In genomic region chr2:69828913-69829242, GRCh38 we compare ENCODE assay signal across 8 cellular contexts. TPM values are rescaled to one million over a fixed set of nuclear protein-coding genes. Genes with fewer than 3 reads are reported as not detected.
A peak's percentile ranks its signal among the peaks of the same experiment; 100 is the strongest.
DNase-seq lines count a peak whose midpoint lies in the region; ATAC-seq and TF ChIP-seq lines count a peak whose summit lies in the region.

No MANE protein-coding gene starts in this region.

- H3K4me1 ChIP-seq in right atrium auricular region, result peaks cover 0 to 19% of the 10 kb centered on the region in 2 donors
- peaks cover 0 to 32% (median 11%) of the 10 kb centered on the region in 3 donors for H3K4me1 ChIP-seq in gastroesophageal sphincter
- H3K4me1 ChIP-seq in spleen, result peaks cover 15 to 48% (median 40%) of the 10 kb centered on the region in 6 donors

- DNase-seq in right atrium auricular region (ENCODE audit: low spot score) (no peak), left ventricle myocardium superior (no peak), spleen (no peak), NCI-H510A treated with DMSO at 0.1 percent for 48 hours (lab: John Stamatoyannopoulos, UW) (no peak), AG08395 (ENCODE audit: low spot score) (no peak)

- TF ChIP-seq CTCF in right atrium auricular region (IDR thresholded peaks at IDR 0.05) (no peak), gastroesophageal sphincter (IDR thresholded peaks at IDR 0.05) (no peak), spleen (IDR thresholded peaks at IDR 0.05 in 8 of 11, conservative IDR thresholded peaks at IDR 0.05 in 3 of 11) (no peak)

- no peak for TF ChIP-seq EP300 in gastroesophageal sphincter (IDR thresholded peaks at IDR 0.05)

- H3K27ac ChIP-seq in right atrium auricular region, result peak overlapping the region; percentile 93
- peak overlapping the region; percentile 68 to 96 (median 90) for H3K27ac ChIP-seq in gastroesophageal sphincter
- peak overlapping the region; percentile 81 to 99 (median 94) for H3K27ac ChIP-seq in spleen

- H3K4me3 ChIP-seq in right atrium auricular region, result peak overlapping the region; percentile 95 to 99
- peak overlapping the region; percentile 85 to 86 for H3K4me3 ChIP-seq in gastroesophageal sphincter
- H3K4me3 ChIP-seq in spleen, result peak overlapping the region; percentile 65 to 99 (median 95)

- TF ChIP-seq POLR2A in gastroesophageal sphincter (IDR thresholded peaks at IDR 0.05), result no peak
- no peak for TF ChIP-seq POLR2A in spleen (IDR thresholded peaks at IDR 0.05)

- no peaks in the 10 kb centered on the region for H3K9me3 ChIP-seq in right atrium auricular region
- H3K9me3 ChIP-seq in gastroesophageal sphincter, result no peaks in the 10 kb centered on the region
- no peaks in the 10 kb centered on the region for H3K9me3 ChIP-seq in spleen

- H3K27me3 ChIP-seq in right atrium auricular region, result no peaks in the 10 kb centered on the region
- H3K27me3 ChIP-seq in gastroesophageal sphincter, result no peaks in the 10 kb centered on the region
- no peaks in the 10 kb centered on the region for H3K27me3 ChIP-seq in spleen (replicated peaks in 1 of 7)

- 23 to 28% methylated on average over 3 to 4 of the region's 8 CpGs for WGBS in gastroesophageal sphincter (ENCODE audit: low coverage in 1 of 2), 2 donors
- WGBS in spleen, 5 donors, result 16 to 20% (median 18%) methylated on average over 8 of the region's 8 CpGs

- no peaks in the 10 kb centered on the region for H3K36me3 ChIP-seq in right atrium auricular region
- no peaks in the 10 kb centered on the region for H3K36me3 ChIP-seq in gastroesophageal sphincter
- peaks cover 0 to 9% (median 0%) of the 10 kb centered on the region in 6 donors for H3K36me3 ChIP-seq in spleen

- ATAC-seq in left ventricle myocardium superior (no peak), SK-N-SH treated with all-trans-retinoic acid at 6 μM for 48 hours (no peak; the same call in 2 of the 3 replicates), gastroesophageal sphincter (no peak), HG02852 (IDR thresholded peaks at IDR 0.05; ENCODE audit: unreplicated experiment) (no peak)

- intact Hi-C loops in left ventricle myocardium superior (cut with micrococcal nuclease) (no loop called here), spleen (cut with DNase I; ENCODE audit: low total_unique reads) (no loop called here)

TF ChIP-seq in SK-N-SH treated with all-trans-retinoic acid at 6 μM for 48 hours, 23 proteins besides CTCF, POLR2A, EP300 and RAD21:
- TF ChIP-seq CSDC2 (CRISPR knock-in tag; IDR thresholded peaks at IDR 0.05), result no peak
- 0 out of 2 replicates have a peak, but pooled peaks have one; percentile 12 for TF ChIP-seq ZFP3 (CRISPR knock-in tag; IDR thresholded peaks at IDR 0.05)
- no peak for TF ChIP-seq PPARA (CRISPR knock-in tag; IDR thresholded peaks at IDR 0.05; ENCODE audit: borderline replicate concordance)
- no peak for TF ChIP-seq RARB (CRISPR knock-in tag; IDR thresholded peaks at IDR 0.05)
- no peak for TF ChIP-seq ZC3H10 (CRISPR knock-in tag; IDR thresholded peaks at IDR 0.05)

RNA-seq across cellular contexts. Expression of gene GMCL1, which starts 0.6 kb away (rescaled TPM):
- total RNA-seq in right atrium auricular region, result 1 to 10 TPM; 5.4 to 7.2 TPM
- 3.6 TPM for total RNA-seq in left ventricle myocardium superior
- total RNA-seq in gastroesophageal sphincter, result 10 to 100 TPM; 10.6 to 14.8 (median 13.0) TPM
- total RNA-seq in spleen, result 10 to 100 TPM; 13.2 to 24.1 (median 19.8) TPM
- polyA plus RNA-seq in spleen, result 1 to 10 TPM; 5.3 to 7.1 (median 7.1) TPM
